In genomic region chr13:109747524-109747923, GRCh38 we compare ENCODE assay signal across 1 cellular context.
TF ChIP-seq lines count a peak whose summit lies in the region.

No MANE protein-coding gene starts in this region.

TF ChIP-seq in IMR-90, 13 proteins besides CTCF, POLR2A, EP300 and RAD21 (continued from another document):
- TF ChIP-seq ELK1 (IDR thresholded peaks at IDR 0.05; ENCODE audit: borderline replicate concordance, low read depth, low read length) (no peak), RFX5 (IDR thresholded peaks at IDR 0.05; ENCODE audit: low read depth, low read length) (no peak), FOS (IDR thresholded peaks at IDR 0.05; ENCODE audit: low read depth, low read length) (no peak), MXI1 (IDR thresholded peaks at IDR 0.05; ENCODE audit: borderline replicate concordance, low read depth, low read length) (no peak), RCOR1 (IDR thresholded peaks at IDR 0.05; ENCODE audit: insufficient replicate concordance, low read length) (no peak), MAZ (IDR thresholded peaks at IDR 0.05; ENCODE audit: borderline replicate concordance, low read depth, low read length) (no peak), CHD1 (IDR thresholded peaks at IDR 0.05; ENCODE audit: low read depth, low read length) (no peak), USF2 (IDR thresholded peaks at IDR 0.05; ENCODE audit: low read depth, low read length) (no peak)
